Comparison of ENCODE assay signal across 8 cellular contexts in genomic region chr1:27296773-27297214, GRCh38. TPM values are rescaled to one million over a fixed set of nuclear protein-coding genes. Genes with fewer than 3 reads are reported as not detected.
DNase-seq lines count a peak whose midpoint lies in the region; ATAC-seq, FAIRE-seq and TF ChIP-seq lines count a peak whose summit lies in the region.

No MANE protein-coding gene starts in this region.

- no peaks in the 10 kb centered on the region for H3K4me1 ChIP-seq in endothelial cell of umbilical vein (ENCODE audit: control insufficient read depth, extremely low read depth, insufficient read depth, low read length)

- H3K4me3 ChIP-seq in endothelial cell of umbilical vein (replicated peaks in 1 of 3; ENCODE audit: insufficient read depth in 1 of 3, low read depth in 1 of 3, low read length in 3 of 3), result no peak overlapping the region

- intact Hi-C loops in endothelial cell of umbilical vein (cut with micrococcal nuclease), result loop anchor here (1.0 kb wide), 1 partner anchor 310 kb away; no protein-coding TSS in a partner anchor

- peak; percentile 84 for FAIRE-seq in endothelial cell of umbilical vein (lab: Jason Lieb, UNC)

- H3K9me3 ChIP-seq in endothelial cell of umbilical vein (replicated peaks; ENCODE audit: control insufficient read depth, insufficient read depth, low read length), result no peaks in the 10 kb centered on the region

- DNase-seq in NK-92 treated with Interleukin-12 subunit alpha and Interleukin-12 subunit beta, amount 100 ng/mL, for 24 hours (lab: John Stamatoyannopoulos, UW), result peak; percentile 15
- no peak for DNase-seq in NK-92 (lab: John Stamatoyannopoulos, UW; ENCODE audit: unreplicated experiment)
- DNase-seq in NCI-H446 (lab: John Stamatoyannopoulos, UW), result peak; percentile 57 to 85
- DNase-seq in activated CD8-positive, alpha-beta memory T cell treated with anti-CD3 and anti-CD28 coated beads, Interleukin-2, amount 50 U/mL, for 4 hours, result peak; percentile 74
- DNase-seq in endothelial cell of umbilical vein (ENCODE audit: low read depth, low spot score), result peak; percentile 32
- peak; percentile 53 for DNase-seq in mucosa of gallbladder (ENCODE audit: low spot score)
- DNase-seq in stimulated activated CD8-positive, alpha-beta memory T cell treated with anti-CD3 and anti-CD28 coated beads, Interleukin-4, amount 100 ng/mL, for 1 hour (ENCODE audit: low read depth in 2 of 2, low spot score in 1 of 2), result peak; percentile 35 to 41

- H4K20me1 ChIP-seq in endothelial cell of umbilical vein (replicated peaks; ENCODE audit: control insufficient read depth, extremely low read depth, insufficient read depth, low read length), result no peaks in the 10 kb centered on the region

- no peaks in the 10 kb centered on the region for H3K9me1 ChIP-seq in endothelial cell of umbilical vein (replicated peaks; ENCODE audit: control insufficient read depth, extremely low read depth, insufficient read depth, low read length)

- dilution Hi-C loops in endothelial cell of umbilical vein (cut with MboI; ENCODE audit: extremely low pct_ligation_motif_present, low sequenced_read_pairs), result no loop called here

- H3K4me2 ChIP-seq in endothelial cell of umbilical vein (ENCODE audit: insufficient read depth, low read length), result no peak overlapping the region

- no peak overlapping the region for H2AFZ ChIP-seq in endothelial cell of umbilical vein (ENCODE audit: low read depth, low read length)

- CTCF ChIA-PET in endothelial cell of umbilical vein (lab: Charles Lee), result interaction anchor here (0.6 to 10.9 kb wide), 64 partner anchors 8 to 373 kb away, joined by 3 to 275 read pairs (median 4); partner anchors contain the start of genes AHDC1, CD164L2, GPR3 and MAP3K6

- no peak overlapping the region for H3K27ac ChIP-seq in endothelial cell of umbilical vein (ENCODE audit: insufficient read depth, low read depth, low read length)

- H3K79me2 ChIP-seq in endothelial cell of umbilical vein (ENCODE audit: control insufficient read depth, insufficient read depth, low read length), result no peaks in the 10 kb centered on the region

- no TSS peak for BruUV-seq in endothelial cell of umbilical vein (replicated peaks; lab: Mats Ljungman, UMichigan)

- H3K27me3 ChIP-seq in endothelial cell of umbilical vein (ENCODE audit: control insufficient read depth in 2 of 2, insufficient read depth in 2 of 2, low read length in 2 of 2), result no peaks in the 10 kb centered on the region

- H3K9ac ChIP-seq in endothelial cell of umbilical vein (replicated peaks; ENCODE audit: extremely low read depth, insufficient read depth, low read length), result no peak overlapping the region

- no peak for TF ChIP-seq POLR2A in endothelial cell of umbilical vein (IDR thresholded peaks at IDR 0.05; ENCODE audit: low read depth, low read length)

- POLR2A ChIA-PET in endothelial cell of umbilical vein (lab: Charles Lee), result no interaction called here

- ATAC-seq in HG03196 (IDR thresholded peaks at IDR 0.05; ENCODE audit: unreplicated experiment), result no peak

- H3K36me3 ChIP-seq in endothelial cell of umbilical vein (ENCODE audit: control insufficient read depth in 2 of 2, extremely low read depth in 1 of 2, insufficient read depth in 2 of 2, low read length in 2 of 2), result peaks cover 0 to 22% of the 10 kb centered on the region in 2 experiments

- peak; percentile 55 to 74 for TF ChIP-seq CTCF in endothelial cell of umbilical vein (IDR thresholded peaks at IDR 0.05; ENCODE audit: extremely low read depth in 1 of 2, insufficient read depth in 1 of 2, low read depth in 1 of 2, low read length in 2 of 2)

TF ChIP-seq in endothelial cell of umbilical vein, 7 proteins besides CTCF, POLR2A, EP300 and RAD21:
- TF ChIP-seq JUN (IDR thresholded peaks at IDR 0.05; ENCODE audit: borderline replicate concordance, insufficient read depth, insufficient read length, low read depth) (no peak), GATA2 (IDR thresholded peaks at IDR 0.05; ENCODE audit: insufficient read depth, insufficient read length, low read depth, low read length) (no peak), MYC (IDR thresholded peaks at IDR 0.05; ENCODE audit: low read depth, low read length) (no peak), FOS (IDR thresholded peaks at IDR 0.05; ENCODE audit: borderline replicate concordance, insufficient read depth, low read length) (no peak), POLR2AphosphoS5 (IDR thresholded peaks at IDR 0.05; ENCODE audit: insufficient read depth, low read depth, low read length) (no peak), EZH2 (IDR thresholded peaks at IDR 0.05; ENCODE audit: borderline replicate concordance, low read depth, low read length, severe bottlenecking) (no peak)
- TF ChIP-seq, protein P1, sequence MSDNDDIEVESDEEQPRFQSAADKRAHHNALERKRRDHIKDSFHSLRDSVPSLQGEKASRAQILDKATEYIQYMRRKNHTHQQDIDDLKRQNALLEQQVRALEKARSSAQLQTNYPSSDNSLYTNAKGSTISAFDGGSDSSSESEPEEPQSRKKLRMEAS (IDR thresholded peaks at IDR 0.05; ENCODE audit: insufficient read depth, insufficient read length), result no peak
TF ChIP-seq in endothelial cell of umbilical vein: peak in this region for 0.

RNA-seq across cellular contexts. Expression of gene TMEM222, which starts 25.2 kb away (rescaled TPM):
- total RNA-seq in endothelial cell of umbilical vein (43.1 and 45.8 TPM in 2 replicates), mucosa of gallbladder (34.3 TPM)
- polyA plus RNA-seq in endothelial cell of umbilical vein, result 76.1 and 103 TPM in 2 replicates
- 61.1 and 68.5 TPM in 2 replicates for polyA plus RNA-seq in endothelial cell of umbilical vein (2011; cell fraction: cytosol; rRNA removed)
- polyA plus RNA-seq in endothelial cell of umbilical vein (2011; cell fraction: nucleus; rRNA removed), result 42.4 and 48.1 TPM in 2 replicates
- 30.7 and 35.6 TPM in 2 replicates for polyA plus RNA-seq in endothelial cell of umbilical vein (2012)
- 71.0 and 75.9 TPM in 2 replicates for polyA minus RNA-seq in endothelial cell of umbilical vein
- polyA minus RNA-seq in endothelial cell of umbilical vein (2011; cell fraction: cytosol; rRNA and poly(A)+ RNA removed), result 23.4 TPM
- polyA minus RNA-seq in endothelial cell of umbilical vein (2011; cell fraction: nucleus; rRNA and poly(A)+ RNA removed), result 16.3 and 17.6 TPM in 2 replicates

RNA-seq across cellular contexts. Expression of gene SYTL1, which starts 45.0 kb away (rescaled TPM):
- total RNA-seq in endothelial cell of umbilical vein (not detected in 2 replicates), mucosa of gallbladder (48.5 TPM)
- polyA plus RNA-seq in endothelial cell of umbilical vein, result 0.04 and 0.29 TPM in 2 replicates
- 0.04 and 0.10 TPM in 2 replicates for polyA plus RNA-seq in endothelial cell of umbilical vein (2011; cell fraction: cytosol; rRNA removed)
- polyA plus RNA-seq in endothelial cell of umbilical vein (2011; cell fraction: nucleus; rRNA removed), result 0.22 and 0.48 TPM in 2 replicates
- polyA plus RNA-seq in endothelial cell of umbilical vein (2012), result 0.08 TPM in 1 of 2 replicates, not detected in the other
- polyA minus RNA-seq in endothelial cell of umbilical vein, result 0.49 TPM in 1 of 2 replicates, not detected in the other
- polyA minus RNA-seq in endothelial cell of umbilical vein (2011; cell fraction: cytosol; rRNA and poly(A)+ RNA removed), result not detected
- polyA minus RNA-seq in endothelial cell of umbilical vein (2011; cell fraction: nucleus; rRNA and poly(A)+ RNA removed), result not detected in 2 replicates

Comparison
In these comparisons a context has a peak if more than half of its experiments do, and no peak if none do; other contexts are left out.
1. RNA of gene SYTL1, which starts 45.0 kb away (total RNA-seq): 48.5 TPM in mucosa of gallbladder (single experiment); not detected in endothelial cell of umbilical vein; every median in the first group is over 10 times any median in the second.